ENCODE assay signal across 1 cellular context in genomic region chr12:56315256-56315625, GRCh38.
TF ChIP-seq lines count a peak whose summit lies in the region.

No MANE protein-coding gene starts in this region.

TF ChIP-seq in GM23338, 12 proteins besides CTCF, POLR2A, EP300 and RAD21 (continued from another document):
- TF ChIP-seq REST (IDR thresholded peaks at IDR 0.05; ENCODE audit: unreplicated experiment), result no peak
- no peak for TF ChIP-seq NANOG (IDR thresholded peaks at IDR 0.05; ENCODE audit: borderline replicate concordance)
- TF ChIP-seq ETS1 (IDR thresholded peaks at IDR 0.05), result no peak
